In the genomic region with DNA sequence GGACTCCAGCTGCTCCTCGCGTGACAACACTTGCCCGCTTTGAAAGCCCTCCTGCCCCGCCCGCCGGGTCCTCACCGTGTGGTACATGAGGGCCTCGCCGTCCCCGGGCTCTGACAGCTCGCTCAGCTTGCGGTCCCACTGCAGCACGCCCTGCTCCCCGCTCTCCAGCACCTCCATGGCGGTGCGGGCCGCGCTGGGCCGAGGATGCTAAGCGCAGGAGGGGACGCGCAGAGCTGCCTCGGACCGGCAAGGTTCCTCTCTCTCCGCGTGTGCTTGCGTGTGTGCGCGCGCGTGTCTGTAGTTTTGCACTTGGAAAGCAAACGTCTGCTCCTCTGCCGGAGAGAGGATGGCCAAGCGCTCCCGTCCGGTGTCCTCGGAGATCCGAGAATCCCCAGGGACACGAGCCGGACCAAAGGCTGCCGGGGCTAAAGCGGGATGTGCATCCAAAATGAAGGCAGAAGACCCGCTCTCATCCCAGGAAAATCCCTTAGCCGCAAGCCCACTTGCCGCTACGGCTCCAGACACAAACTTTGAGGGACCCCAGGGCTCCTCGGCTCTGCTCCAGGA, we compare ENCODE assay signal across 8 cellular contexts. TPM values are rescaled to one million over a fixed set of nuclear protein-coding genes. Genes with fewer than 3 reads are reported as not detected.
DNase-seq lines count a peak whose midpoint lies in the region; ATAC-seq, FAIRE-seq and TF ChIP-seq lines count a peak whose summit lies in the region.

A gene with protein sequence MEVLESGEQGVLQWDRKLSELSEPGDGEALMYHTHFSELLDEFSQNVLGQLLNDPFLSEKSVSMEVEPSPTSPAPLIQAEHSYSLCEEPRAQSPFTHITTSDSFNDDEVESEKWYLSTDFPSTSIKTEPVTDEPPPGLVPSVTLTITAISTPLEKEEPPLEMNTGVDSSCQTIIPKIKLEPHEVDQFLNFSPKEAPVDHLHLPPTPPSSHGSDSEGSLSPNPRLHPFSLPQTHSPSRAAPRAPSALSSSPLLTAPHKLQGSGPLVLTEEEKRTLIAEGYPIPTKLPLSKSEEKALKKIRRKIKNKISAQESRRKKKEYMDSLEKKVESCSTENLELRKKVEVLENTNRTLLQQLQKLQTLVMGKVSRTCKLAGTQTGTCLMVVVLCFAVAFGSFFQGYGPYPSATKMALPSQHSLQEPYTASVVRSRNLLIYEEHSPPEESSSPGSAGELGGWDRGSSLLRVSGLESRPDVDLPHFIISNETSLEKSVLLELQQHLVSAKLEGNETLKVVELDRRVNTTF (minus strand): TSS at position 558 of the 567 bp plus-strand sequence. CDS start 381 bp downstream, at position 177.

- H3K9ac ChIP-seq in kidney (ENCODE audit: low read length in 2 of 2) = peak within 1 kb of the TSS; percentile 63 to 96

- H3K27ac ChIP-seq in DOHH2 (ENCODE audit: low read depth, low read length) (no peak within 1 kb of the TSS), breast epithelium (peak within 1 kb of the TSS; percentile 96), kidney (ENCODE audit: low read depth in 2 of 2, low read length in 2 of 2) (peak within 1 kb of the TSS; percentile 90 to 97)

- peak; percentile 33 for ATAC-seq in GM21737 (IDR thresholded peaks at IDR 0.05; ENCODE audit: unreplicated experiment)

- intact Hi-C loops in breast epithelium (cut with DNase I; ENCODE audit: low total_unique reads) (loop anchor here (1.0 to 5.0 kb wide), 2 partner anchors 48 to 1341 kb away; a partner anchor contains a TSS), kidney (cut with DNase I) (no loop called here)

- H3K36me3 ChIP-seq in DOHH2 (ENCODE audit: control insufficient read depth, low read length) (no peaks in the 10 kb centered on the region), MG63 (peaks cover 6% of the 10 kb centered on the region), breast epithelium (no peaks in the 10 kb centered on the region), kidney (ENCODE audit: control insufficient read depth in 1 of 2, insufficient read depth in 2 of 2, low read length in 2 of 2) (no peaks in the 10 kb centered on the region)

- FAIRE-seq in kidney (lab: Jason Lieb, UNC) = no peak

- H3K27me3 ChIP-seq in DOHH2 (ENCODE audit: control insufficient read depth, low read length) (peaks cover 6% of the 10 kb centered on the region), MG63 (no peaks in the 10 kb centered on the region), breast epithelium (no peaks in the 10 kb centered on the region)

- DNase-seq in MG63 (peak; percentile 69), breast epithelium (ENCODE audit: low spot score in 2 of 2) (peak; percentile 54 to 57), kidney (no peak), HuH-7.5 (ENCODE audit: low spot score) (no peak)
- peak; percentile 31 to 50 (median 38) for DNase-seq in stimulated activated CD4-positive, alpha-beta T cell treated with anti-CD3 and anti-CD28 coated beads, Interleukin-1b, Interleukin-23, amount 100 ng/mL, for 24 hours (ENCODE audit: low read depth in 4 of 4, low spot score in 1 of 4)

- no peaks in the 10 kb centered on the region; the same call in 1 of the 2 replicates for H3K9me2 ChIP-seq in DOHH2 (replicated peaks; ENCODE audit: control insufficient read depth, low read length)

- H3K9me3 ChIP-seq in DOHH2 (ENCODE audit: control insufficient read depth, insufficient read depth, low read length) (peaks cover 9% of the 10 kb centered on the region; the same call in 1 of the 2 replicates), MG63 (no peaks in the 10 kb centered on the region), breast epithelium (no peaks in the 10 kb centered on the region), kidney (ENCODE audit: control insufficient read depth in 1 of 2, low read length in 2 of 2) (no peaks in the 10 kb centered on the region)

- H3K79me2 ChIP-seq in DOHH2 (ENCODE audit: control insufficient read depth, low read length) = no peaks in the 10 kb centered on the region

- no peaks in the 10 kb centered on the region for H4K20me1 ChIP-seq in DOHH2 (ENCODE audit: control insufficient read depth, insufficient read depth, low read depth, low read length)

- H3K4me1 ChIP-seq in DOHH2 (ENCODE audit: control insufficient read depth, low read length) (0 out of 2 replicates have a peak, but pooled peaks cover 4% of the 10 kb centered on the region), breast epithelium (peaks cover 0 to 3% of the 10 kb centered on the region in 2 donors), kidney (ENCODE audit: control insufficient read depth in 1 of 2, insufficient read depth in 1 of 2, low read depth in 1 of 2, low read length in 2 of 2) (peaks cover 19 to 22% of the 10 kb centered on the region in 2 donors)

- TF ChIP-seq POLR2A in breast epithelium (IDR thresholded peaks at IDR 0.05) = peak; percentile 13

- H3K4me2 ChIP-seq in DOHH2 (ENCODE audit: low read length) = peak within 1 kb of the TSS; percentile 22; the same call in 1 of the 2 replicates

- no peaks in the 10 kb centered on the region for H3F3A ChIP-seq in DOHH2 (ENCODE audit: control insufficient read depth, insufficient read depth)

- TF ChIP-seq CTCF in DOHH2 (IDR thresholded peaks at IDR 0.05; ENCODE audit: low read depth, low read length, poor library complexity, severe bottlenecking) (no peak), WI38 (IDR thresholded peaks at IDR 0.05; ENCODE audit: low read depth, low read length) (no peak), breast epithelium (IDR thresholded peaks at IDR 0.05) (no peak), kidney (IDR thresholded peaks at IDR 0.05; ENCODE audit: borderline replicate concordance, extremely low read depth, insufficient read depth) (no peak)

- H3K4me3 ChIP-seq in DOHH2 (ENCODE audit: low read length) = peak within 1 kb of the TSS; percentile 27; the same call in 1 of the 2 replicates
- peak within 1 kb of the TSS; percentile 94 for H3K4me3 ChIP-seq in MG63
- H3K4me3 ChIP-seq in WI38 (ENCODE audit: low read depth, low read length) = peak within 1 kb of the TSS; percentile 94
- peak within 1 kb of the TSS; percentile 80 to 97 (median 91) for H3K4me3 ChIP-seq in breast epithelium
- peak within 1 kb of the TSS; percentile 79 to 95 for H3K4me3 ChIP-seq in kidney (ENCODE audit: low read length in 2 of 2)

RNA-seq across cellular contexts. Expression of the gene that starts here (rescaled TPM):
- 5.0 and 6.0 TPM in 2 replicates for total RNA-seq in MG63 (2014; rRNA removed; shearing (Covaris generic); ENCODE audit: low replicate concordance)
- 10 to 100 TPM; 23.0 to 46.5 (median 40.5) TPM for total RNA-seq in breast epithelium
- 114 TPM for total RNA-seq in kidney
- 18.5 TPM for polyA plus RNA-seq in kidney (ENCODE audit: insufficient read depth, low read depth, low replicate concordance)

Comparison
In these comparisons a context has a peak if more than half of its experiments do, and no peak if none do; other contexts are left out.
1. H3K4me3 ChIP-seq: peak in every context shown above with its lines; median percentile 94 in MG63; 94 in WI38; 91 in breast epithelium; 87 in kidney; 27 in DOHH2.
2. DNase-seq: peak in MG63 (single experiment), breast epithelium (2 of 2) and stimulated activated CD4-positive, alpha-beta T cell treated with anti-CD3 and anti-CD28 coated beads, Interleukin-1b, Interleukin-23, amount 100 ng/mL, for 24 hours (4 of 4); none in kidney (single experiment) and HuH-7.5 (single experiment).